ENCODE assay signal across 29 cellular contexts in genomic region chr1:245124644-245125043, GRCh38.
"Had no signal": no experiment of that assay in that cellular context is flagged by ENCODE, and none has a peak within 500 bp of the region (broad histone marks: within the 10 kb centered on the region; RNA-seq: fewer than 3 reads in every experiment).

No MANE protein-coding gene starts in this region.

- H3K27ac ChIP-seq: breast epithelium, SK-N-MC, WERI-Rb-1 had no signal

- H3K9me3 Mint-ChIP-seq: activated CD8-positive, alpha-beta T cell treated with anti-CD3 and anti-CD28 coated beads for 36 hours; activated naive CD4-positive, alpha-beta T cell treated with anti-CD3 and anti-CD28 coated beads, Interleukin-2, amount 10 ng/mL, durations not matched to agents 7 days and 5 days; activated naive CD8-positive, alpha-beta T cell treated with anti-CD3 and anti-CD28 coated beads for 36 hours; activated T-cell treated with anti-CD3 and anti-CD28 coated beads, Interleukin-2, amount 50 U/mL, for 72 hours; activated T-helper 2 cell treated with anti-CD3 and anti-CD28 coated beads, Interferon-gamma antibody, Interleukin-2, Interleukin-4, amounts not matched to agents 10 μg/mL and 5 μg/mL and 100 μg/mL, durations not matched to agents 14 hours and 24 hours and 36 hours; T-cell had no signal

- H3K4me1 ChIP-seq: breast epithelium had no signal

- H3K36me3 ChIP-seq: breast epithelium, MG63, WERI-Rb-1 had no signal

- H3K27ac Mint-ChIP-seq: activated CD8-positive, alpha-beta T cell treated with anti-CD3 and anti-CD28 coated beads for 36 hours; activated naive CD4-positive, alpha-beta T cell treated with anti-CD3 and anti-CD28 coated beads, Interleukin-2, amount 10 ng/mL, durations not matched to agents 7 days and 5 days; activated naive CD8-positive, alpha-beta T cell treated with anti-CD3 and anti-CD28 coated beads for 36 hours; activated T-cell treated with anti-CD3 and anti-CD28 coated beads, Interleukin-2, amount 50 U/mL, for 72 hours; activated T-helper 2 cell treated with anti-CD3 and anti-CD28 coated beads, Interferon-gamma antibody, Interleukin-2, Interleukin-4, amounts not matched to agents 10 μg/mL and 5 μg/mL and 100 μg/mL, durations not matched to agents 14 hours and 24 hours and 36 hours; T-cell had no signal

- H3K36me3 Mint-ChIP-seq: activated naive CD4-positive, alpha-beta T cell treated with anti-CD3 and anti-CD28 coated beads, Interleukin-2, amount 10 ng/mL, durations not matched to agents 7 days and 5 days; activated naive CD8-positive, alpha-beta T cell treated with anti-CD3 and anti-CD28 coated beads for 36 hours; T-cell had no signal

- H3K4me3 ChIP-seq: breast epithelium, MG63, SK-N-MC had no signal

- ATAC-seq: activated CD4-positive, CD25-positive, alpha-beta regulatory T cell treated with anti-CD3 and anti-CD28 coated beads, Interleukin-2, amount 50 U/mL, for 24 hours; activated CD8-positive, alpha-beta T cell treated with anti-CD3 and anti-CD28 coated beads for 36 hours; activated T-cell treated with anti-CD3 and anti-CD28 coated beads, Interleukin-2, amount 50 U/mL, for 72 hours; Panc1; Right ventricle myocardium inferior; T-cell had no signal

- H3K4me3 Mint-ChIP-seq: activated CD8-positive, alpha-beta T cell treated with anti-CD3 and anti-CD28 coated beads for 36 hours; activated naive CD4-positive, alpha-beta T cell treated with anti-CD3 and anti-CD28 coated beads, Interleukin-2, amount 10 ng/mL, durations not matched to agents 7 days and 5 days; activated naive CD8-positive, alpha-beta T cell treated with anti-CD3 and anti-CD28 coated beads for 36 hours; activated T-cell treated with anti-CD3 and anti-CD28 coated beads, Interleukin-2, amount 50 U/mL, for 72 hours; T-cell had no signal

- DNase-seq: activated CD4-positive, alpha-beta T cell treated with anti-CD3 and anti-CD28 coated beads for 4 hours; activated CD8-positive, alpha-beta memory T cell treated with anti-CD3 and anti-CD28 coated beads, Interleukin-2, amount 50 U/mL, for 4 hours; activated CD8-positive, alpha-beta T cell treated with anti-CD3 and anti-CD28 coated beads for 36 hours; activated gamma-delta T cell treated with Interleukin-2 at 50 U/mL for 16 hours; activated naive CD4-positive, alpha-beta T cell treated with anti-CD3 and anti-CD28 coated beads, Interleukin-2, amount 10 ng/mL, durations not matched to agents 7 days and 5 days; activated naive CD8-positive, alpha-beta T cell treated with anti-CD3 and anti-CD28 coated beads for 36 hours; activated T-cell treated with anti-CD3 and anti-CD28 coated beads, Interleukin-2, amount 50 U/mL, for 72 hours; central memory CD4-positive, alpha-beta T cell; MG63; MV-4-11; NCI-H1092 treated with DMSO at 0.1 percent for 48 hours; NCI-H1417 treated with DMSO at 0.1 percent for 48 hours; NCI-H1694; NCI-H2029; NCI-H2107; NCI-H2171 treated with DMSO at 0.1 percent for 48 hours; NCI-H226; NCI-H526; NCI-H82; OCI-M1; RPMI8226; T-cell; WERI-Rb-1 had no signal

- H3K27me3 ChIP-seq: breast epithelium, MG63 had no signal

- H3K4me1 Mint-ChIP-seq: activated naive CD4-positive, alpha-beta T cell treated with anti-CD3 and anti-CD28 coated beads, Interleukin-2, amount 10 ng/mL, durations not matched to agents 7 days and 5 days; activated naive CD8-positive, alpha-beta T cell treated with anti-CD3 and anti-CD28 coated beads for 36 hours; T-cell had no signal

- H3K9me3 ChIP-seq: breast epithelium, MG63 had no signal
